In genomic region chr1:20662110-20662475, GRCh38 we compare ENCODE assay signal across 8 cellular contexts. TPM values are rescaled to one million over a fixed set of nuclear protein-coding genes. Genes with fewer than 3 reads are reported as not detected.
DNase-seq lines count a peak whose midpoint lies in the region; ATAC-seq and TF ChIP-seq lines count a peak whose summit lies in the region.

No MANE protein-coding gene starts in this region.

- H3K27ac ChIP-seq in lung (ENCODE audit: low read depth in 1 of 2, low read length in 1 of 2) (peak overlapping the region; percentile 78 to 83), urinary bladder (ENCODE audit: low read depth) (no peak overlapping the region)

- H3K9me3 Mint-ChIP-seq in activated naive CD4-positive, alpha-beta T cell treated with anti-CD3 and anti-CD28 coated beads, Interleukin-2, amount 50 U/mL, for 24 hours = no peaks in the 10 kb centered on the region

- H3K4me3 ChIP-seq in astrocyte of the cerebellum (ENCODE audit: low read depth, low read length) (peak overlapping the region; percentile 94), lung (peak overlapping the region; percentile 72), urinary bladder (ENCODE audit: low read depth, low read length) (peak overlapping the region; percentile 76)

- H3K36me3 ChIP-seq in lung (ENCODE audit: control insufficient read depth in 2 of 2, insufficient read depth in 2 of 2, low read length in 2 of 2) (peaks cover 7 to 11% of the 10 kb centered on the region in 2 donors), urinary bladder (ENCODE audit: insufficient read depth) (no peaks in the 10 kb centered on the region)

- H3K36me3 Mint-ChIP-seq in activated naive CD4-positive, alpha-beta T cell treated with anti-CD3 and anti-CD28 coated beads, Interleukin-2, amount 50 U/mL, for 24 hours = peaks cover 3% of the 10 kb centered on the region

- H3K27me3 Mint-ChIP-seq in activated naive CD4-positive, alpha-beta T cell treated with anti-CD3 and anti-CD28 coated beads, Interleukin-2, amount 50 U/mL, for 24 hours = no peaks in the 10 kb centered on the region

- in situ Hi-C loops in astrocyte of the cerebellum (cut with HindIII; ENCODE audit: low sequenced_read_pairs) = no loop called here

- DNase-seq in activated naive CD4-positive, alpha-beta T cell treated with Interleukin-2 at 50 U/mL for 16 hours = no peak
- DNase-seq in astrocyte of the cerebellum (ENCODE audit: low read depth) (no peak), lung (ENCODE audit: low spot score) (no peak), D341Med (ENCODE audit: low spot score) (no peak)

- no peaks in the 10 kb centered on the region for H3K9me3 ChIP-seq in lung (ENCODE audit: control insufficient read depth in 2 of 2, insufficient read depth in 1 of 2, low read length in 1 of 2)

- no peak for ATAC-seq in lung (ENCODE audit: insufficient read depth, low FRiP score)
- no peak for ATAC-seq in GM19452 (IDR thresholded peaks at IDR 0.05; ENCODE audit: unreplicated experiment)
- no peak for ATAC-seq in HG02938 (IDR thresholded peaks at IDR 0.05; ENCODE audit: unreplicated experiment)

- H3K27ac Mint-ChIP-seq in activated naive CD4-positive, alpha-beta T cell treated with anti-CD3 and anti-CD28 coated beads, Interleukin-2, amount 50 U/mL, for 24 hours = peak overlapping the region; percentile 98

- no peak for TF ChIP-seq CTCF in astrocyte of the cerebellum (IDR thresholded peaks at IDR 0.05; ENCODE audit: low read depth, low read length, missing control alignments)
- TF ChIP-seq CTCF in lung (IDR thresholded peaks at IDR 0.05; ENCODE audit: control extremely low read depth, extremely low read depth) = no peak

- H3K4me1 ChIP-seq in lung (ENCODE audit: control insufficient read depth in 2 of 2, insufficient read depth in 2 of 2, low read length in 2 of 2) (peaks cover 5 to 8% of the 10 kb centered on the region in 2 donors), urinary bladder (ENCODE audit: insufficient read depth) (no peaks in the 10 kb centered on the region)

- H3K4me1 Mint-ChIP-seq in activated naive CD4-positive, alpha-beta T cell treated with anti-CD3 and anti-CD28 coated beads, Interleukin-2, amount 50 U/mL, for 24 hours = peaks cover 38% of the 10 kb centered on the region

- WGBS in lung, 2 donors = 64 to 66% methylated on average over 7 of the region's 7 CpGs
- WGBS in urinary bladder = 56% methylated on average over 7 of the region's 7 CpGs

- H3K4me3 Mint-ChIP-seq in activated naive CD4-positive, alpha-beta T cell treated with anti-CD3 and anti-CD28 coated beads, Interleukin-2, amount 50 U/mL, for 24 hours = peak overlapping the region; percentile 96

- H3K27me3 ChIP-seq in lung (ENCODE audit: control insufficient read depth, insufficient read depth) = no peaks in the 10 kb centered on the region

RNA-seq across cellular contexts. Expression of gene DDOST, which starts 0.9 kb away (rescaled TPM):
- total RNA-seq in lung = 100 to 1,000 TPM; 121 to 286 TPM
- 100 to 1,000 TPM; 170 to 304 TPM for polyA plus RNA-seq in lung
- 132 TPM for total RNA-seq in urinary bladder
- polyA plus RNA-seq in urinary bladder = 169 TPM

RNA-seq across cellular contexts. Expression of gene PINK1, which starts 28.8 kb away (rescaled TPM):
- 10 to 100 TPM; 42.5 to 45.4 TPM for total RNA-seq in lung
- 10 to 100 TPM; 37.5 to 39.2 TPM for polyA plus RNA-seq in lung
- 37.3 TPM for total RNA-seq in urinary bladder
- 112 TPM for polyA plus RNA-seq in urinary bladder

RNA-seq across cellular contexts. Expression of gene KIF17, which starts 55.7 kb away (rescaled TPM):
- total RNA-seq in lung (1 to 10 TPM; 6.3 to 9.6 TPM), urinary bladder (2.0 TPM)
- polyA plus RNA-seq in lung (1 to 10 TPM; 4.1 to 5.5 TPM), urinary bladder (3.2 TPM)
